Comparison of ENCODE assay signal across 18 cellular contexts in the genomic region with DNA sequence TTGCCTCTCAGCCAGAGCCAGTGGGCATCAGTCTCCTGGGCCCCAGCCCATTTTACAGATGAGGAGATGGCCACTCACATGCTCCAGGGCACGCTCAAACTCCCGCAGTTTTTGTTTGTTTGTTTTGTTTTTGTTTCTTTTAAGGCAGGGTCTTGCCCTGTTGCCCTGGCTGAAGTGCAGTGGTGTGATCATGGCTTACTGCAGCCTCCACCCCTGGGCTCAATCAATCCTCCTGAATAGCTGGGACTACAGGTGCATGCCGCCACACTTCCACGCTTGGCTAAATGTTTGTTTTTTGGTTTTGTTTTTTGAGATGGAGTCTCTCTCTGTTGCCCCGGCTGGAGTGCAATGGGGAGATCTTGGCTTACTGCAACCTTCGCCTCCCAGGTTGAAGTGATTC. TPM values are rescaled to one million over a fixed set of nuclear protein-coding genes. Genes with fewer than 3 reads are reported as not detected.
DNase-seq lines count a peak whose midpoint lies in the region; ATAC-seq and TF ChIP-seq lines count a peak whose summit lies in the region.
"Had no signal": no experiment of that assay in that cellular context is flagged by ENCODE, and none has a peak within 500 bp of the region (broad histone marks: within the 10 kb centered on the region; RNA-seq: fewer than 3 reads in every experiment).

No MANE protein-coding gene starts in this region.

- H3K27me3 ChIP-seq in HCT116 (ENCODE audit: insufficient read depth, low read length): no peaks in the 10 kb centered on the region
- H3K27me3 ChIP-seq: Peyer's patch had no signal

- peaks cover 25 to 30% of the 10 kb centered on the region in 2 experiments for H3K4me1 ChIP-seq in HCT116 (ENCODE audit: control insufficient read depth in 1 of 2, insufficient read depth in 2 of 2, low read length in 2 of 2)

- peaks cover 63% of the 10 kb centered on the region for H3K79me2 ChIP-seq in HCT116 (ENCODE audit: insufficient read depth, low read length)

- POLR2A ChIA-PET in activated CD4-positive, alpha-beta T cell treated with anti-CD3 and anti-CD28 coated beads, Interleukin-2, amount 10 ng/mL, durations not matched to agents 7 days and 5 days (lab: Charles Lee): no interaction called here
- POLR2A ChIA-PET in HCT116 (lab: Charles Lee): interaction anchor here (1.1 to 1.4 kb wide), 3 partner anchors 12 to 32 kb away, joined by 4 to 6 read pairs (median 5); partner anchors contain the start of gene ECI1

- DNase-seq in activated CD4-positive, alpha-beta T cell treated with anti-CD3 and anti-CD28 coated beads, Interleukin-2, amount 10 ng/mL, durations not matched to agents 7 days and 5 days: no peak
- no peak for DNase-seq in activated CD4-positive, alpha-beta T cell treated with anti-CD3 and anti-CD28 coated beads, Interleukin-2, amount 50 U/mL, for 48 hours
- no peak for DNase-seq in HCT116 (ENCODE audit: low read depth, low spot score)
- no peak for DNase-seq in stimulated activated effector memory CD8-positive, alpha-beta T cell treated with anti-CD3 and anti-CD28 coated beads, Interleukin-12 subunit alpha, Interleukin-12 subunit beta, amount 100 ng/mL, for 72 hours (ENCODE audit: low spot score in 2 of 2)
- DNase-seq in nucleus accumbens (lab: John Stamatoyannopoulos, UW): no peak
- no peak for DNase-seq in T1000 (lab: John Stamatoyannopoulos, UW)
- DNase-seq: AML-193; CD4-positive, alpha-beta T cell; H7; Karpas-422; NCI-H1105; NCI-H1694; NCI-H2107; NCI-H2227 treated with DMSO at 0.1 percent for 48 hours; NCI-H524; Peyer's patch; Right ventricle myocardium superior had no signal

- H3K27me3 Mint-ChIP-seq in activated CD4-positive, alpha-beta T cell treated with anti-CD3 and anti-CD28 coated beads, Interleukin-2, amount 10 ng/mL, durations not matched to agents 7 days and 5 days: no peaks in the 10 kb centered on the region
- H3K27me3 Mint-ChIP-seq: CD4-positive, alpha-beta T cell had no signal

- H3K27ac ChIP-seq in HCT116 (ENCODE audit: low read depth, low read length) (peak overlapping the region; percentile 97; the same call in 1 of the 2 replicates), VCaP (peak overlapping the region; percentile 26)
- H3K27ac ChIP-seq: Peyer's patch had no signal

- H3K9me3 ChIP-seq in HCT116 (ENCODE audit: control insufficient read depth in 1 of 2, insufficient read depth in 1 of 2, low read depth in 1 of 2, low read length in 2 of 2): no peaks in the 10 kb centered on the region
- H3K9me3 ChIP-seq: Peyer's patch had no signal

- no peak overlapping the region for H3K9ac ChIP-seq in HCT116 (ENCODE audit: low read length)

- TF ChIP-seq POLR2A in HCT116 (IDR thresholded peaks at IDR 0.05; ENCODE audit: borderline replicate concordance, extremely low read depth, insufficient read depth, insufficient read length): no peak

- intact Hi-C loops in HCT116 (cut with micrococcal nuclease): no loop called here

- no peaks in the 10 kb centered on the region for H3K9me3 Mint-ChIP-seq in activated CD4-positive, alpha-beta T cell treated with anti-CD3 and anti-CD28 coated beads, Interleukin-2, amount 10 ng/mL, durations not matched to agents 7 days and 5 days
- H3K9me3 Mint-ChIP-seq in stimulated activated effector memory CD8-positive, alpha-beta T cell treated with anti-CD3 and anti-CD28 coated beads, Interleukin-12 subunit alpha, Interleukin-12 subunit beta, amount 100 ng/mL, for 72 hours: no peaks in the 10 kb centered on the region
- H3K9me3 Mint-ChIP-seq: CD4-positive, alpha-beta T cell had no signal

- peaks cover 22% of the 10 kb centered on the region for H3K4me1 Mint-ChIP-seq in activated CD4-positive, alpha-beta T cell treated with anti-CD3 and anti-CD28 coated beads, Interleukin-2, amount 10 ng/mL, durations not matched to agents 7 days and 5 days
- H3K4me1 Mint-ChIP-seq in stimulated activated effector memory CD8-positive, alpha-beta T cell treated with anti-CD3 and anti-CD28 coated beads, Interleukin-12 subunit alpha, Interleukin-12 subunit beta, amount 100 ng/mL, for 72 hours: peaks cover 17% of the 10 kb centered on the region

- ATAC-seq in HCT116: no peak
- no peak for ATAC-seq in stimulated activated effector memory CD8-positive, alpha-beta T cell treated with anti-CD3 and anti-CD28 coated beads, Interleukin-12 subunit alpha, Interleukin-12 subunit beta, amount 100 ng/mL, for 72 hours

- peak overlapping the region; percentile 75 for H3K4me2 ChIP-seq in HCT116 (ENCODE audit: low read length)

- TF ChIP-seq RAD21 in HCT116 (IDR thresholded peaks at IDR 0.05; ENCODE audit: low read depth): no peak

- no peak overlapping the region for H3K4me3 ChIP-seq in HCT116 (replicated peaks in 1 of 2; ENCODE audit: low read depth in 1 of 2, low read length in 2 of 2)
- H3K4me3 ChIP-seq: Peyer's patch had no signal

- H4K20me1 ChIP-seq in HCT116 (ENCODE audit: insufficient read depth): no peaks in the 10 kb centered on the region; the same call in 1 of the 2 replicates

- peaks cover 6% of the 10 kb centered on the region for H3K36me3 Mint-ChIP-seq in activated CD4-positive, alpha-beta T cell treated with anti-CD3 and anti-CD28 coated beads, Interleukin-2, amount 10 ng/mL, durations not matched to agents 7 days and 5 days (ENCODE audit: low read depth)
- H3K36me3 Mint-ChIP-seq in stimulated activated effector memory CD8-positive, alpha-beta T cell treated with anti-CD3 and anti-CD28 coated beads, Interleukin-12 subunit alpha, Interleukin-12 subunit beta, amount 100 ng/mL, for 72 hours: peaks cover 19% of the 10 kb centered on the region

- H3K9me2 ChIP-seq in HCT116 (ENCODE audit: insufficient read depth): no peaks in the 10 kb centered on the region

- RAD21 ChIA-PET in HCT116 (lab: Charles Lee; ENCODE audit: low non-redundant PET in 1 of 2, low total read pairs in 2 of 2, uncharacterized antibody in 2 of 2, unreplicated experiment in 2 of 2): interaction anchor here in 1 of 2 experiments (0.6 to 1.1 kb wide), 2 partner anchors 31 to 32 kb away, joined by 3 read pairs; no protein-coding TSS in a partner anchor

- CTCF ChIA-PET in activated CD4-positive, alpha-beta T cell treated with anti-CD3 and anti-CD28 coated beads, Interleukin-2, amount 10 ng/mL, durations not matched to agents 7 days and 5 days (lab: Charles Lee): interaction anchor here (1.0 to 1.1 kb wide), 2 partner anchors 24 to 45 kb away, joined by 3 read pairs; partner anchors contain the start of gene ECI1
- CTCF ChIA-PET in HCT116 (lab: Charles Lee): no interaction called here

- peak overlapping the region; percentile 16 for H3K4me3 Mint-ChIP-seq in activated CD4-positive, alpha-beta T cell treated with anti-CD3 and anti-CD28 coated beads, Interleukin-2, amount 10 ng/mL, durations not matched to agents 7 days and 5 days
- no peak overlapping the region for H3K4me3 Mint-ChIP-seq in stimulated activated effector memory CD8-positive, alpha-beta T cell treated with anti-CD3 and anti-CD28 coated beads, Interleukin-12 subunit alpha, Interleukin-12 subunit beta, amount 100 ng/mL, for 72 hours

- H3K27ac Mint-ChIP-seq in activated CD4-positive, alpha-beta T cell treated with anti-CD3 and anti-CD28 coated beads, Interleukin-2, amount 10 ng/mL, durations not matched to agents 7 days and 5 days: no peak overlapping the region
- peak overlapping the region; percentile 69 for H3K27ac Mint-ChIP-seq in stimulated activated effector memory CD8-positive, alpha-beta T cell treated with anti-CD3 and anti-CD28 coated beads, Interleukin-12 subunit alpha, Interleukin-12 subunit beta, amount 100 ng/mL, for 72 hours
- H3K27ac Mint-ChIP-seq: CD4-positive, alpha-beta T cell had no signal

- BruUV-seq in HCT116 (replicated peaks; lab: Mats Ljungman, UMichigan): no TSS peak

- H3K36me3 ChIP-seq in HCT116 (ENCODE audit: control insufficient read depth in 1 of 2, insufficient read depth in 2 of 2, low read length in 2 of 2): peaks cover 9 to 16% of the 10 kb centered on the region in 2 experiments; a peak in 3 of 4 replicates

- no peak for TF ChIP-seq CTCF in HCT116 (IDR thresholded peaks at IDR 0.05 in 2 of 3, conservative IDR thresholded peaks at IDR 0.05 in 1 of 3; ENCODE audit: borderline replicate concordance in 1 of 3, insufficient read depth in 1 of 3, low read depth in 2 of 3, low read length in 2 of 3)
- TF ChIP-seq CTCF in VCaP (conservative IDR thresholded peaks at IDR 0.05): no peak

- H2AFZ ChIP-seq in HCT116 (ENCODE audit: low read depth, low read length, poor library complexity, severe bottlenecking): no peak overlapping the region

TF ChIP-seq in HCT116, 20 proteins besides CTCF, POLR2A, EP300 and RAD21 (continues in another document):
- TF ChIP-seq SIN3A (IDR thresholded peaks at IDR 0.05; ENCODE audit: low read depth): no peak
- TF ChIP-seq ELF1 (IDR thresholded peaks at IDR 0.05; ENCODE audit: borderline replicate concordance, low read depth): no peak
- TF ChIP-seq, protein P1, sequence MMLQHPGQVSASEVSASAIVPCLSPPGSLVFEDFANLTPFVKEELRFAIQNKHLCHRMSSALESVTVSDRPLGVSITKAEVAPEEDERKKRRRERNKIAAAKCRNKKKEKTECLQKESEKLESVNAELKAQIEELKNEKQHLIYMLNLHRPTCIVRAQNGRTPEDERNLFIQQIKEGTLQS (IDR thresholded peaks at IDR 0.05): no peak
- TF ChIP-seq TCF7L2 (IDR thresholded peaks at IDR 0.05; ENCODE audit: borderline replicate concordance, extremely low read depth, insufficient read depth, insufficient read length): no peak
- no peak for TF ChIP-seq EZH2 (IDR thresholded peaks at IDR 0.05)

RNA-seq across cellular contexts. Expression of gene E4F1, which starts 3.5 kb away (rescaled TPM):
- 10 to 100 TPM; 28.8 to 32.6 TPM for total RNA-seq in activated CD4-positive, alpha-beta T cell treated with anti-CD3 and anti-CD28 coated beads, Interleukin-2, amount 10 ng/mL, durations not matched to agents 7 days and 5 days
- 40.7 TPM for total RNA-seq in HCT116 (2021; ENCODE audit: unreplicated experiment)
- 31.0 and 38.0 TPM in 2 replicates for polyA plus RNA-seq in HCT116 (2012)

RNA-seq across cellular contexts. Expression of gene DNASE1L2, which starts 9.3 kb away (rescaled TPM):
- 1 to 10 TPM; 2.0 to 3.4 TPM for total RNA-seq in activated CD4-positive, alpha-beta T cell treated with anti-CD3 and anti-CD28 coated beads, Interleukin-2, amount 10 ng/mL, durations not matched to agents 7 days and 5 days
- 1.9 TPM for total RNA-seq in HCT116 (2021; ENCODE audit: unreplicated experiment)
- polyA plus RNA-seq in HCT116 (2012): 1.0 and 1.3 TPM in 2 replicates

RNA-seq across cellular contexts. Expression of gene PGP, which starts 12.3 kb away (rescaled TPM):
- 10 to 100 TPM; 19.4 to 22.9 TPM for total RNA-seq in activated CD4-positive, alpha-beta T cell treated with anti-CD3 and anti-CD28 coated beads, Interleukin-2, amount 10 ng/mL, durations not matched to agents 7 days and 5 days
- 32.6 TPM for total RNA-seq in HCT116 (2021; ENCODE audit: unreplicated experiment)
- 21.2 and 22.3 TPM in 2 replicates for polyA plus RNA-seq in HCT116 (2012)

RNA-seq across cellular contexts. Expression of gene BRICD5, which starts 16.3 kb away (rescaled TPM):
- 10 to 100 TPM; 13.9 to 17.4 TPM for total RNA-seq in activated CD4-positive, alpha-beta T cell treated with anti-CD3 and anti-CD28 coated beads, Interleukin-2, amount 10 ng/mL, durations not matched to agents 7 days and 5 days
- 9.8 TPM for total RNA-seq in HCT116 (2021; ENCODE audit: unreplicated experiment)
- 7.8 and 8.4 TPM in 2 replicates for polyA plus RNA-seq in HCT116 (2012)

RNA-seq across cellular contexts. Expression of gene MLST8, which starts 21.7 kb away (rescaled TPM):
- total RNA-seq in activated CD4-positive, alpha-beta T cell treated with anti-CD3 and anti-CD28 coated beads, Interleukin-2, amount 10 ng/mL, durations not matched to agents 7 days and 5 days: 10 to 100 TPM; 35.9 to 36.4 TPM
- 58.7 TPM for total RNA-seq in HCT116 (2021; ENCODE audit: unreplicated experiment)
- 90.9 and 100 TPM in 2 replicates for polyA plus RNA-seq in HCT116 (2012)
